ENCODE assay signal across 12 cellular contexts in the genomic region with DNA sequence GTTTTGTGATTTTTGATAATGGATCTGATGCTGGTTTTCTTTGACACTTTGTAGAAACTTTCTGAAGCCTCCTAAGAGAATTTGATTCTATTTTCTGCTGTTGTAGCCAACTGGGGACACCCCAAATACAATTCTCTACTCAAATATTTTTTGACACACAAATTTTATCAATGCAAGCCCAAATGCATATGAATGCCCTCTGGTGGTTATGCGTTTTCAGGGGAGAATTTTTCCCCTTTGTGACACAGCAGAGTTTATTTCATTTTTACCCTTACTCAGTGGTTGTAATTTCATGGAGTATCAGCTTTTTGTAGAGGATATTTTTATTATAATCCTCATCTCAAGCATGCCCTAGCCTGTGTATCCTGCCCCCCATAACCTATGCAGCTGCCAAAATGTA. TPM values are rescaled to one million over a fixed set of nuclear protein-coding genes. Genes with fewer than 3 reads are reported as not detected.
A peak's percentile ranks its signal among the peaks of the same experiment; 100 is the strongest.
DNase-seq lines count a peak whose midpoint lies in the region; ATAC-seq, FAIRE-seq and TF ChIP-seq lines count a peak whose summit lies in the region.
"Had no signal": no experiment of that assay in that cellular context is flagged by ENCODE, and none has a peak within 500 bp of the region (broad histone marks: within the 10 kb centered on the region; RNA-seq: fewer than 3 reads in every experiment).

No MANE protein-coding gene starts in this region.

- TF ChIP-seq CTCF in GM12878 (IDR thresholded peaks at IDR 0.05 in 2 of 3, conservative IDR thresholded peaks at IDR 0.05 in 1 of 3; ENCODE audit: control insufficient read depth in 2 of 3, extremely low read depth in 1 of 3, insufficient read depth in 1 of 3, low read depth in 3 of 3, low read length in 3 of 3) (peak in 2 of 3 experiments; percentile 24 to 26; a peak in 2 of 6 replicates), ovary (IDR thresholded peaks at IDR 0.05) (no peak)

- ATAC-seq in GM12878 (no peak), GM21528 (IDR thresholded peaks at IDR 0.05; ENCODE audit: low FRiP score, unreplicated experiment) (no peak), GM19467 (IDR thresholded peaks at IDR 0.05; ENCODE audit: unreplicated experiment) (no peak)
- ATAC-seq: naive thymus-derived CD8-positive, alpha-beta T cell had no signal

- H3K4me2 ChIP-seq in GM12878 (ENCODE audit: control insufficient read depth, insufficient read depth) = no peak overlapping the region

- FAIRE-seq in GM12878 (lab: Jason Lieb, UNC) = no peak

- no peak overlapping the region for H3K4me3 ChIP-seq in GM12878
- H3K4me3 ChIP-seq in ovary = no peak overlapping the region
- H3K4me3 ChIP-seq: ascending aorta had no signal

- H3K9me3 ChIP-seq in GM12878 (replicated peaks; ENCODE audit: control insufficient read depth, insufficient read depth, low read length) = no peaks in the 10 kb centered on the region
- H3K9me3 ChIP-seq in ovary = no peaks in the 10 kb centered on the region
- H3K9me3 ChIP-seq: ascending aorta had no signal

- intact Hi-C loops in GM12878 (cut with micrococcal nuclease; ENCODE audit: unreplicated experiment) = loop anchor here (1.0 to 5.0 kb wide), 2 partner anchors 132 to 816 kb away; no protein-coding TSS in a partner anchor
- intact Hi-C loops in ovary (cut with DNase I) = no loop called here

- H3K27ac ChIP-seq in GM12878 (ENCODE audit: control insufficient read depth, insufficient read depth) (no peak overlapping the region), ovary (no peak overlapping the region)
- H3K27ac ChIP-seq: ascending aorta had no signal

- TF ChIP-seq POLR2A in GM12878 (IDR thresholded peaks at IDR 0.05; ENCODE audit: low read depth, low read length) (no peak), ovary (IDR thresholded peaks at IDR 0.05) (no peak)

- H2AFZ ChIP-seq in GM12878 (ENCODE audit: control insufficient read depth, low read depth, low read length) = no peak overlapping the region

- CTCF ChIA-PET in GM12878 (lab: Yijun Ruan, JAX) = interaction anchor here (0.6 to 1.5 kb wide), 5 partner anchors 8 to 374 kb away, joined by 3 to 6 read pairs (median 4); partner anchors contain the start of gene MAML2

- 40% methylated on average over 1 of the region's 1 CpG for WGBS in GM12878 (ENCODE audit: insufficient coverage, insufficient replicate concordance, low lambda C conversion rate, missing lambda C conversion rate)
- WGBS in ovary, 3 donors = 81 to 91% (median 86%) methylated on average over 1 of the region's 1 CpG

- SMC1A ChIA-PET in GM12878 (lab: Charles Lee; ENCODE audit: uncharacterized antibody, unreplicated experiment) = interaction anchor here (0.8 to 1.4 kb wide), 4 partner anchors 8 to 814 kb away, joined by 3 to 5 read pairs (median 3); partner anchors contain the start of gene MAML2

- TF ChIP-seq RAD21 in GM12878 (IDR thresholded peaks at IDR 0.05; ENCODE audit: insufficient read depth, low read depth, low read length) = 0 out of 2 replicates have a peak, but pooled peaks have one; percentile 10

- RAD21 ChIA-PET in GM12878 (lab: Charles Lee; ENCODE audit: unreplicated experiment) = interaction anchor here (2.0 kb wide), 1 partner anchor 426 kb away, joined by 6 read pairs; no protein-coding TSS in a partner anchor

- H3K27me3 ChIP-seq in GM12878 (replicated peaks in 1 of 2; ENCODE audit: control insufficient read depth in 2 of 2, insufficient read depth in 2 of 2, low read length in 1 of 2) (no peaks in the 10 kb centered on the region), ovary (no peaks in the 10 kb centered on the region)
- H3K27me3 ChIP-seq: ascending aorta had no signal

- TF ChIP-seq EP300 in GM12878 (IDR thresholded peaks at IDR 0.05; ENCODE audit: borderline replicate concordance in 1 of 2, control insufficient read depth in 1 of 2, low read depth in 2 of 2, low read length in 2 of 2) (no peak), ovary (IDR thresholded peaks at IDR 0.05) (no peak)

- in situ Hi-C loops in KBM-7 (cut with MboI; ENCODE audit: low pct_unique_long_range_greater_than_20kb, low sequenced_read_pairs) (no loop called here), GM12878 (cut with MboI) (no loop called here)

- DNase-seq in EH (ENCODE audit: low read depth) = peak; percentile 27
- peak; percentile 7 for DNase-seq in KBM-7
- DNase-seq in GM12878 (ENCODE audit: low read depth, low spot score) = no peak
- DNase-seq in lung microvascular endothelial cell (ENCODE audit: low read depth in 2 of 2) = peak; percentile 19 to 31
- DNase-seq in ovary = no peak
- DNase-seq in activated CD8-positive, alpha-beta memory T cell treated with anti-CD3 and anti-CD28 coated beads, Interleukin-2, amount 50 U/mL, for 48 hours = no peak
- DNase-seq: immature natural killer cell; naive thymus-derived CD8-positive, alpha-beta T cell; NCI-H187 had no signal

- H3K36me3 ChIP-seq in GM12878 (ENCODE audit: control insufficient read depth in 2 of 2, insufficient read depth in 2 of 2, low read length in 1 of 2) = no peaks in the 10 kb centered on the region
- no peaks in the 10 kb centered on the region for H3K36me3 ChIP-seq in ovary
- H3K36me3 ChIP-seq: ascending aorta had no signal

- H3K9ac ChIP-seq in GM12878 (ENCODE audit: control insufficient read depth, insufficient read depth, low read length) = no peak overlapping the region

- POLR2A ChIA-PET in GM12878 (lab: Charles Lee) = no interaction called here

- no peaks in the 10 kb centered on the region for H3K79me2 ChIP-seq in GM12878 (ENCODE audit: control insufficient read depth, insufficient read depth, low read length)

- no TSS peak for BruUV-seq in GM12878 (replicated peaks; lab: Mats Ljungman, UMichigan)

- H3K4me1 ChIP-seq in GM12878 (ENCODE audit: control insufficient read depth, insufficient read depth, low read length) (no peaks in the 10 kb centered on the region), ovary (ENCODE audit: insufficient read depth) (no peaks in the 10 kb centered on the region)
- H3K4me1 ChIP-seq: ascending aorta had no signal

- no peaks in the 10 kb centered on the region for H4K20me1 ChIP-seq in GM12878 (ENCODE audit: control insufficient read depth, insufficient read depth)

TF ChIP-seq in GM12878, 131 proteins besides CTCF, POLR2A, EP300 and RAD21:
- peak; percentile 25; the same call in 1 of the 2 replicates for TF ChIP-seq SMC3 (IDR thresholded peaks at IDR 0.05; ENCODE audit: borderline replicate concordance, low read length)
- TF ChIP-seq RAD51 (IDR thresholded peaks at IDR 0.05) = no peak
TF ChIP-seq in GM12878: peak in this region for 1.

RNA-seq across cellular contexts. Expression of gene MTMR2, which starts 44.7 kb away (rescaled TPM):
- total RNA-seq in GM12878 (2013; cell fraction: nucleolus; rRNA removed) = 18.7 and 20.0 TPM in 2 replicates
- 14.4 and 17.1 TPM in 2 replicates for total RNA-seq in GM12878 (2014; rRNA removed)
- total RNA-seq in GM12878 (2014; rRNA removed; fragmentation: Illumina TruSeq; extraction: Trizol) = 20.6 and 21.8 TPM in 2 replicates
- total RNA-seq in GM12878 (2021) = 27.5 and 31.3 TPM in 2 replicates
- polyA plus RNA-seq in GM12878 (2011; ENCODE audit: low read depth) = 8.7 TPM
- polyA plus RNA-seq in GM12878 (2011; rRNA removed) = 23.2 and 31.4 TPM in 2 replicates
- 14.5 and 20.8 TPM in 2 replicates for polyA plus RNA-seq in GM12878 (2011; cell fraction: cytosol; rRNA removed)
- 13.1 and 13.5 TPM in 2 replicates for polyA plus RNA-seq in GM12878 (2011; cell fraction: nucleus; rRNA removed)
- 12.8 and 16.7 TPM in 2 replicates for polyA plus RNA-seq in GM12878 (2012)
- 28.2 and 38.0 TPM in 2 replicates for polyA plus RNA-seq in GM12878 (2014; fragmentation: Illumina TruSeq; extraction: Trizol)
- polyA plus RNA-seq in GM12878 (2014; fragmentation: Nextera tagmentation; extraction: Ambion mirVana) = 1 to 10 TPM; 7.6 to 9.8 TPM
- 16.7 and 18.4 TPM in 2 replicates for polyA plus RNA-seq in GM12878 (2014; rRNA removed)
- 10 to 100 TPM; 41.7 to 46.6 TPM for polyA plus RNA-seq in GM12878 (2016; fragmentation: Nextera tagmentation; extraction: Ambion mirVana)
- 25.8 and 41.3 TPM in 2 replicates for polyA minus RNA-seq in GM12878 (2011; rRNA and poly(A)+ RNA removed)
- 19.4 and 19.5 TPM in 2 replicates for polyA minus RNA-seq in GM12878 (2011; cell fraction: cytosol; rRNA and poly(A)+ RNA removed)
- polyA minus RNA-seq in GM12878 (2011; cell fraction: nucleus; rRNA and poly(A)+ RNA removed) = 18.1 and 27.5 TPM in 2 replicates
- 36.5 and 42.7 TPM in 2 replicates for total RNA-seq in lung microvascular endothelial cell
- 10 to 100 TPM; 14.4 to 29.7 (median 24.3) TPM for total RNA-seq in ovary
- 10 to 100 TPM; 14.1 to 42.5 TPM for polyA plus RNA-seq in ovary

Comparison
In these comparisons a context has a peak if more than half of its experiments do, and no peak if none do; other contexts are left out.
1. DNase-seq: peak in EH (single experiment), KBM-7 (single experiment) and lung microvascular endothelial cell (2 of 2); none in GM12878 (single experiment), ovary (0 of 5) and activated CD8-positive, alpha-beta memory T cell treated with anti-CD3 and anti-CD28 coated beads, Interleukin-2, amount 50 U/mL, for 48 hours (single experiment).
2. CTCF ChIP-seq: peak in GM12878 (2 of 3); none in ovary (0 of 3).